13 cellular contexts compared by ENCODE assay signal in the genomic region with DNA sequence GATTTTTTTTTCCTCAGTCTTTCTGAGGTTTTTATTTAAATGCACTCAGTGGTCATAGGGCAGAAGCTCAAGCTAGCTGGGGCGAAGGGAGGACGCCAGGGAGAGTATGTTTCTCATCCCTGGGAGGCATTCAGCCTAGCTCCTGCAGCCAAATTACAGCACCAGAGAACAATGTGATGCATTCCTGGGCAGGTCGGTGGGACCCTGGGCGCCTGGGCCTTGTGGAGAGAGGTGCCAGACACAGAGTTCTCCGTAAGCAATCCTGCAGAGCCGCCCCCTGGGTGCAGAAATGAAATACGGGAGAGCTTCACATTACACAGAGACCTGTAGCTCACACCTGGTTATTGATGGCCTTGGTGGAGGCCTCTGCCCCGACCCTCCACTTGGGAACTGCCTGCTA. TPM values are rescaled to one million over a fixed set of nuclear protein-coding genes. Genes with fewer than 3 reads are reported as not detected.
DNase-seq lines count a peak whose midpoint lies in the region; ATAC-seq and TF ChIP-seq lines count a peak whose summit lies in the region.
"Had no signal": no experiment of that assay in that cellular context is flagged by ENCODE, and none has a peak within 500 bp of the region (broad histone marks: within the 10 kb centered on the region; RNA-seq: fewer than 3 reads in every experiment).

No MANE protein-coding gene starts in this region.

- TF ChIP-seq POLR2A in uterus (IDR thresholded peaks at IDR 0.05) = no peak

- H3K27me3 ChIP-seq in HUES64 (ENCODE audit: insufficient read depth, low read length) (no peaks in the 10 kb centered on the region), uterus (no peaks in the 10 kb centered on the region)
- H3K27me3 ChIP-seq: esophagus muscularis mucosa had no signal

- H3K36me3 ChIP-seq in HUES64 (ENCODE audit: insufficient read depth, low read length) (no peaks in the 10 kb centered on the region), uterus (no peaks in the 10 kb centered on the region), mucosa of descending colon (ENCODE audit: low read depth) (no peaks in the 10 kb centered on the region)

- intact Hi-C loops in uterus (cut with DNase I; ENCODE audit: low total_unique reads) = no loop called here
- intact Hi-C loops in mucosa of descending colon (cut with DNase I, micrococcal nuclease) = no loop called here

- peak overlapping the region; percentile 1; the same call in 1 of the 2 replicates for H3K9ac ChIP-seq in HUES64 (ENCODE audit: low read depth, low read length)

- no peak for TF ChIP-seq CTCF in uterus (IDR thresholded peaks at IDR 0.05)
- no peak for TF ChIP-seq CTCF in mucosa of descending colon (IDR thresholded peaks at IDR 0.05)

- H3K27ac ChIP-seq in HUES64 (ENCODE audit: low read depth, low read length) = peak overlapping the region; percentile 11; the same call in 1 of the 2 replicates
- peak overlapping the region; percentile 42 to 65 for H3K27ac ChIP-seq in uterus
- H3K27ac ChIP-seq: esophagus muscularis mucosa had no signal

- H3K4me1 ChIP-seq in HUES64 (ENCODE audit: insufficient read depth, low read length) (peaks cover 49% of the 10 kb centered on the region), uterus (no peaks in the 10 kb centered on the region), mucosa of descending colon (ENCODE audit: low read depth) (no peaks in the 10 kb centered on the region)

- no peak for ATAC-seq in mucosa of descending colon

- DNase-seq in brain pericyte (ENCODE audit: low read depth, low spot score) = peak; percentile 67
- peak; percentile 75 for DNase-seq in kidney tubule cell (ENCODE audit: low spot score)
- DNase-seq in uterus = peak; percentile 40 to 63
- DNase-seq in T-helper 2 cell = no peak
- no peak for DNase-seq in mucosa of descending colon
- no peak for DNase-seq in T-helper 9 cell
- DNase-seq: activated naive CD4-positive, alpha-beta T cell treated with anti-CD3 and anti-CD28 coated beads for 36 hours; CD8-positive, alpha-beta memory T cell; NCI-H1417 treated with DMSO at 0.1 percent for 48 hours; NCI-H524 treated with DMSO at 0.1 percent for 48 hours had no signal

- H3K9me3 ChIP-seq in HUES64 (ENCODE audit: insufficient read depth, low read depth, low read length) (no peaks in the 10 kb centered on the region), uterus (no peaks in the 10 kb centered on the region), mucosa of descending colon (no peaks in the 10 kb centered on the region)
- H3K9me3 ChIP-seq: esophagus muscularis mucosa had no signal

- no peak overlapping the region for H3K4me3 ChIP-seq in HUES64 (ENCODE audit: low read length)
- no peak overlapping the region for H3K4me3 ChIP-seq in uterus
- no peak overlapping the region for H3K4me3 ChIP-seq in mucosa of descending colon
- H3K4me3 ChIP-seq: esophagus muscularis mucosa had no signal

- 27% methylated on average over 8 of the region's 8 CpGs for WGBS in HUES64

RNA-seq across cellular contexts. Expression of gene WNT2B, which starts 15.5 kb away (rescaled TPM):
- 0.45 TPM for polyA plus RNA-seq in HUES64 (2013, experiment 1 of 2)
- 0.32 TPM for polyA plus RNA-seq in HUES64 (2013, experiment 2 of 2)
- total RNA-seq in uterus (10 to 100 TPM in 2 of 4 donors, 1 to 10 TPM in 1, under 1 TPM in 1; 0.59 to 45.3 (median 9.1) TPM), mucosa of descending colon (1 to 10 TPM; 6.6 to 7.1 (median 6.7) TPM)
- total RNA-seq: activated CD8-positive, alpha-beta memory T cell treated with anti-CD3 and anti-CD28 coated beads for 36 hours had no signal

Comparison
In these comparisons a context has a peak if more than half of its experiments do, and no peak if none do; other contexts are left out.
1. DNase-seq: peak in brain pericyte (single experiment), kidney tubule cell (single experiment) and uterus (2 of 2); none in T-helper 2 cell (0 of 5), mucosa of descending colon (0 of 3) and T-helper 9 cell (single experiment).